2 cellular contexts compared by ENCODE assay signal in the genomic region with DNA sequence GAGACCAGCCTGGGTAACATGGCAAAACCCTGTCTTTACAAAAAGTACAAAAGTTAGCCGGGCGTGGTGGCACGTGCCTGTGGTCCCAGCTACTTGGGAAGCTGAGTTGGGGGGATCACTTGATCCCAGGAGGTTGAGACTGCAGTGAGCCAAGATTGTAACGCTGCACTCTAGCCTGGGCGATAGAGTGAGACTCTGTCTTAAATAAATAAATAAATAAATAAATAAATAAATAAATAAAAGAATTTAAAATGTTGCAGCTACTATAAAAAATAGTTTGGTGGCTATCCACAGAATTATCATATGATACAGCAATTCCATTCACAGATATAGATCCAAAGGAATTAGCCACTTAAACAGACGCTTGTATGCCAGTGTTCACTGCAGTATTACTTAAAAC.
A peak's percentile ranks its signal among the peaks of the same experiment; 100 is the strongest.
TF ChIP-seq lines count a peak whose summit lies in the region.

No MANE protein-coding gene starts in this region.

TF ChIP-seq in HEK293, 187 proteins besides CTCF, POLR2A, EP300 and RAD21:
- TF ChIP-seq ZBTB11 (tag by site-specific recombination; conservative IDR thresholded peaks at IDR 0.05; ENCODE audit: low read depth) (0 out of 2 replicates have a peak, but pooled peaks have one; percentile 24), ZNF544 (tag by site-specific recombination; IDR thresholded peaks at IDR 0.05) (no peak), ZNF555 (tag by site-specific recombination; conservative IDR thresholded peaks at IDR 0.05) (peak; percentile 17; the same call in 1 of the 2 replicates), ZNF777 (tag by site-specific recombination; IDR thresholded peaks at IDR 0.05; ENCODE audit: borderline replicate concordance) (no peak), ZNF394 (tag by site-specific recombination; IDR thresholded peaks at IDR 0.05; ENCODE audit: borderline replicate concordance) (peak; percentile 23; the same call in 1 of the 2 replicates), ZNF426 (tag by site-specific recombination; IDR thresholded peaks at IDR 0.05) (peak; percentile 32), ZNF10 (tag by site-specific recombination; IDR thresholded peaks at IDR 0.05) (no peak)
- TF ChIP-seq, protein P1, sequence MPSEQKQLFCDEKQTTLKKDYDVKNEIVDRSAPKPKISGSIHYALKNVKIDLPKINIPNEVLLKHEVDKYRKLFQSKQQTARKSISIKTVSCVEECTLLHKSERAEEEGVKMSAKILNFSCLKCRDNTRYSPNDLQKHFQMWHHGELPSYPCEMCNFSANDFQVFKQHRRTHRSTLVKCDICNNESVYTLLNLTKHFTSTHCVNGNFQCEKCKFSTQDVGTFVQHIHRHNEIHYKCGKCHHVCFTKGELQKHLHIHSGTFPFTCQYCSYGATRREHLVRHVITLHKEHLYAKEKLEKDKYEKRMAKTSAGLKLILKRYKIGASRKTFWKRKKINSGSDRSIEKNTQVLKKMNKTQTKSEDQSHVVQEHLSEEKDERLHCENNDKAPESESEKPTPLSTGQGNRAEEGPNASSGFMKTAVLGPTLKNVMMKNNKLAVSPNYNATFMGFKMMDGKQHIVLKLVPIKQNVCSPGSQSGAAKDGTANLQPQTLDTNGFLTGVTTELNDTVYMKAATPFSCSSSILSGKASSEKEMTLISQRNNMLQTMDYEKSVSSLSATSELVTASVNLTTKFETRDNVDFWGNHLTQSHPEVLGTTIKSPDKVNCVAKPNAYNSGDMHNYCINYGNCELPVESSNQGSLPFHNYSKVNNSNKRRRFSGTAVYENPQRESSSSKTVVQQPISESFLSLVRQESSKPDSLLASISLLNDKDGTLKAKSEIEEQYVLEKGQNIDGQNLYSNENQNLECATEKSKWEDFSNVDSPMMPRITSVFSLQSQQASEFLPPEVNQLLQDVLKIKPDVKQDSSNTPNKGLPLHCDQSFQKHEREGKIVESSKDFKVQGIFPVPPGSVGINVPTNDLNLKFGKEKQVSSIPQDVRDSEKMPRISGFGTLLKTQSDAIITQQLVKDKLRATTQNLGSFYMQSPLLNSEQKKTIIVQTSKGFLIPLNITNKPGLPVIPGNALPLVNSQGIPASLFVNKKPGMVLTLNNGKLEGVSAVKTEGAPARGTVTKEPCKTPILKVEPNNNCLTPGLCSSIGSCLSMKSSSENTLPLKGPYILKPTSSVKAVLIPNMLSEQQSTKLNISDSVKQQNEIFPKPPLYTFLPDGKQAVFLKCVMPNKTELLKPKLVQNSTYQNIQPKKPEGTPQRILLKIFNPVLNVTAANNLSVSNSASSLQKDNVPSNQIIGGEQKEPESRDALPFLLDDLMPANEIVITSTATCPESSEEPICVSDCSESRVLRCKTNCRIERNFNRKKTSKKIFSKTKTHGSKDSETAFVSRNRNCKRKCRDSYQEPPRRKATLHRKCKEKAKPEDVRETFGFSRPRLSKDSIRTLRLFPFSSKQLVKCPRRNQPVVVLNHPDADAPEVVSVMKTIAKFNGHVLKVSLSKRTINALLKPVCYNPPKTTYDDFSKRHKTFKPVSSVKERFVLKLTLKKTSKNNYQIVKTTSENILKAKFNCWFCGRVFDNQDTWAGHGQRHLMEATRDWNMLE (tag by site-specific recombination; conservative IDR thresholded peaks at IDR 0.05; ENCODE audit: low read depth) = peak; percentile 41; the same call in 1 of the 2 replicates

TF ChIP-seq in K562, 482 proteins besides CTCF, POLR2A, EP300 and RAD21 (continued from another document):
- peak; percentile 72; the same call in 1 of the 2 replicates for TF ChIP-seq ZC3H11A (IDR thresholded peaks at IDR 0.05; ENCODE audit: low read depth, low read length)
TF ChIP-seq in K562: peak in this region for 1.
